Comparison of ENCODE assay signal across 12 cellular contexts in genomic region chr2:146240376-146240775, GRCh38.
"Had no signal": no experiment of that assay in that cellular context is flagged by ENCODE, and none has a peak within 500 bp of the region (broad histone marks: within the 10 kb centered on the region; RNA-seq: fewer than 3 reads in every experiment).

No MANE protein-coding gene starts in this region.

- DNase-seq: activated CD4-positive, alpha-beta T cell treated with anti-CD3 and anti-CD28 coated beads for 4 hours; activated CD8-positive, alpha-beta T cell treated with anti-CD3 and anti-CD28 coated beads, Interleukin-2, amount 10 ng/mL, durations not matched to agents 7 days and 5 days; activated naive CD4-positive, alpha-beta T cell; central memory CD4-positive, alpha-beta T cell; cortex of kidney; effector memory CD4-positive, alpha-beta T cell; erythroblast; left lung; pancreas; T-helper 1 cell; thyroid gland; uterus had no signal

- H3K27me3 ChIP-seq: left lung, pancreas, thyroid gland, uterus had no signal

- H3K27ac ChIP-seq: left lung, pancreas, thyroid gland, uterus had no signal

- H3K9me3 ChIP-seq: left lung, pancreas, thyroid gland, uterus had no signal

- ATAC-seq: activated CD8-positive, alpha-beta T cell treated with anti-CD3 and anti-CD28 coated beads, Interleukin-2, amount 10 ng/mL, durations not matched to agents 7 days and 5 days; left lung; pancreas had no signal

- H3K4me3 ChIP-seq: left lung, pancreas, thyroid gland, uterus had no signal

- H3K36me3 ChIP-seq: left lung, pancreas, thyroid gland, uterus had no signal

- H3K4me1 ChIP-seq: left lung, pancreas, uterus had no signal
